ENCODE assay signal across 8 cellular contexts in the genomic region with DNA sequence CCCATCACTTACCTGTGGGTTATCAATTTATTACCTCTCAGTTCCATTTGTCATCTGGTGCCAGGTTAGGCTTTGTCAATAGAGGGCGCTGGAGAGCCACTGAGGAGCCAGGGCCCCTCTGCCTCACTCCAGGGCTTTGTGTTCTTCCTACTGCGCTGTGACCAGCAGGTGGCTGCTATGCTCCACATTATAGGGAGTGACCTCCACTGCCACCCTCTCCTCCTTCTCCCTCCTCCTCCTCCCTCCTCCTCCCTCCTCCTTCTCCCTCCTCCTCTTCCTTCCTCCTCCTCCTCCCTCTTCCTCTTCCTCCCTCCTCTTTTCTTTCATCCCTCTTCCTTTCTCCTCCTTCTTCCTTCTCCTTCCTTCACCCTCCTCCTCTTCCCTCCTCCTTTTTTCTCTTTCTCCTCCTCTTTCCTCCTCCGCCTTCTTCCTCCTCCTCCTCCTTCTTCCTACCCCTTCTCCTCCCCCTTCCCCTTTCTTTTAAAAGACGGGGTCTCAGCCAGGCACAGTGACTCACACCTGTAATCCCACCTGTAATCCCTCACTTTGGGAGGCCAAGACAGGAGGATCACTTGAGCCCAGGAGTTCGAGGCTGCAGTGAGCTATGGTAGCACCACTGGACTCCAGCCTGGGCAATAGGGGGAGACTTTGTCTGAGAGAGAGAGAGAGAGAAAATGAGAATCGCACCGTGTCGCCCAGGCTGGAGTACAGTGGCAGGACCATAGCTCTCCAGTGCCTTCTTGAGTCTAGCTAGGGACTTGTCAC. TPM values are rescaled to one million over a fixed set of nuclear protein-coding genes. Genes with fewer than 3 reads are reported as not detected.
DNase-seq lines count a peak whose midpoint lies in the region; ATAC-seq, FAIRE-seq and TF ChIP-seq lines count a peak whose summit lies in the region.
"Had no signal": no experiment of that assay in that cellular context is flagged by ENCODE, and none has a peak within 500 bp of the region (broad histone marks: within the 10 kb centered on the region; RNA-seq: fewer than 3 reads in every experiment).

No MANE protein-coding gene starts in this region.

- H3K9me3 ChIP-seq in right cardiac atrium (ENCODE audit: control insufficient read depth, low read length) = no peaks in the 10 kb centered on the region
- no peaks in the 10 kb centered on the region for H3K9me3 ChIP-seq in small intestine (ENCODE audit: control insufficient read depth, low read depth)

- intact Hi-C loops in right cardiac atrium (cut with DNase I) = loop anchor here (1.0 to 10.0 kb wide), 4 partner anchors 22 to 241 kb away; partner anchors contain the start of gene LRFN3 (in 2 of the 4)

- no peaks in the 10 kb centered on the region for H3K4me1 ChIP-seq in right cardiac atrium (ENCODE audit: control insufficient read depth, insufficient read depth, low read length)
- H3K4me1 ChIP-seq in small intestine (ENCODE audit: control insufficient read depth in 2 of 2, insufficient read depth in 1 of 2, low read depth in 1 of 2, low read length in 1 of 2) = no peaks in the 10 kb centered on the region

- H3K4me3 Mint-ChIP-seq in T-helper 1 cell treated with Interleukin-12 subunit alpha and Interleukin-12 subunit beta and Interleukin-4 antibody, amounts not matched to agents 30 μg/mL and 1 μg/mL, for 36 hours = no peak overlapping the region

- H3K27me3 ChIP-seq in right cardiac atrium (ENCODE audit: control insufficient read depth, insufficient read depth) (no peaks in the 10 kb centered on the region), small intestine (ENCODE audit: control insufficient read depth in 2 of 2, insufficient read depth in 2 of 2, low read length in 2 of 2) (no peaks in the 10 kb centered on the region)

- H3K36me3 ChIP-seq in small intestine (ENCODE audit: control insufficient read depth in 2 of 2, insufficient read depth in 2 of 2, low read length in 2 of 2) = no peaks in the 10 kb centered on the region

- peak overlapping the region; percentile 62 for H3K27ac Mint-ChIP-seq in T-helper 1 cell treated with Interleukin-12 subunit alpha and Interleukin-12 subunit beta and Interleukin-4 antibody, amounts not matched to agents 30 μg/mL and 1 μg/mL, for 36 hours

- peak; percentile 98 for TF ChIP-seq CTCF in GM12875 (IDR thresholded peaks at IDR 0.05; ENCODE audit: borderline replicate concordance, insufficient read depth, low read depth, low read length)

- no peak overlapping the region for H3K4me3 ChIP-seq in GM12875 (ENCODE audit: low read depth, low read length)
- no peak overlapping the region for H3K4me3 ChIP-seq in right cardiac atrium (ENCODE audit: low read length)
- H3K4me3 ChIP-seq in small intestine (ENCODE audit: low read depth in 1 of 2, low read length in 2 of 2) = no peak overlapping the region
- H3K4me3 ChIP-seq: skin epidermis had no signal

- DNase-seq in NCI-H187 treated with DMSO at 0.1 percent for 48 hours (lab: John Stamatoyannopoulos, UW) (peak; percentile 74), amniotic stem cell (lab: John Stamatoyannopoulos, UW) (peak; percentile 89), right cardiac atrium (peak; percentile 88 to 94 (median 91)), small intestine (peak; percentile 94)

- H3K27ac ChIP-seq in right cardiac atrium (ENCODE audit: low read length) (no peak overlapping the region), small intestine (ENCODE audit: low read depth in 1 of 2, low read length in 1 of 2) (no peak overlapping the region)
- H3K27ac ChIP-seq: skin epidermis had no signal

- ATAC-seq in HG02884 (IDR thresholded peaks at IDR 0.05; ENCODE audit: unreplicated experiment) = peak; percentile 62
- peak; percentile 99 for ATAC-seq in right cardiac atrium

- no peak for FAIRE-seq in small intestine (lab: Jason Lieb, UNC)

- H3K27me3 Mint-ChIP-seq in T-helper 1 cell treated with Interleukin-12 subunit alpha and Interleukin-12 subunit beta and Interleukin-4 antibody, amounts not matched to agents 30 μg/mL and 1 μg/mL, for 36 hours (ENCODE audit: low read depth) = no peaks in the 10 kb centered on the region

- WGBS in right cardiac atrium = 33% methylated on average over 8 of the region's 8 CpGs
- 34 to 37% (median 37%) methylated on average over 8 of the region's 8 CpGs for WGBS in small intestine, 3 donors

- H3K4me1 Mint-ChIP-seq in T-helper 1 cell treated with Interleukin-12 subunit alpha and Interleukin-12 subunit beta and Interleukin-4 antibody, amounts not matched to agents 30 μg/mL and 1 μg/mL, for 36 hours (ENCODE audit: low read depth) = peaks cover 17% of the 10 kb centered on the region

- H3K36me3 Mint-ChIP-seq in T-helper 1 cell treated with Interleukin-12 subunit alpha and Interleukin-12 subunit beta and Interleukin-4 antibody, amounts not matched to agents 30 μg/mL and 1 μg/mL, for 36 hours (ENCODE audit: low read depth) = no peaks in the 10 kb centered on the region

- no peaks in the 10 kb centered on the region for H3K9me3 Mint-ChIP-seq in T-helper 1 cell treated with Interleukin-12 subunit alpha and Interleukin-12 subunit beta and Interleukin-4 antibody, amounts not matched to agents 30 μg/mL and 1 μg/mL, for 36 hours

RNA-seq across cellular contexts. Expression of gene ZBTB32, which starts 10.3 kb away (rescaled TPM):
- not detected for total RNA-seq in right cardiac atrium
- not detected for polyA plus RNA-seq in right cardiac atrium
- polyA plus RNA-seq in small intestine = under 1 TPM in 1 of 3 donors, not detected in 2; 0.22 TPM

RNA-seq across cellular contexts. Expression of gene KMT2B, which starts 23.8 kb away (rescaled TPM):
- total RNA-seq in right cardiac atrium = 10 to 100 TPM; 14.7 to 19.1 (median 17.8) TPM
- polyA plus RNA-seq in right cardiac atrium (13.8 TPM), small intestine (10 to 100 TPM; 21.6 to 47.9 (median 21.6) TPM)

RNA-seq across cellular contexts. Expression of gene UPK1A, which starts 27.7 kb away (rescaled TPM):
- not detected for total RNA-seq in right cardiac atrium
- polyA plus RNA-seq in right cardiac atrium = not detected
- not detected for polyA plus RNA-seq in small intestine

RNA-seq across cellular contexts. Expression of gene COX6B1, which starts 45.9 kb away (rescaled TPM):
- 1,000 to 10,000 TPM in 3 of 4 donors, 100 to 1,000 TPM in 1; 899 to 1,285 (median 1,111) TPM for total RNA-seq in right cardiac atrium
- 3,084 TPM for polyA plus RNA-seq in right cardiac atrium
- polyA plus RNA-seq in small intestine = 1,000 to 10,000 TPM; 1,282 to 2,391 (median 1,825) TPM

RNA-seq across cellular contexts. Expression of gene IGFLR1, which starts 48.2 kb away (rescaled TPM):
- 1 to 10 TPM; 1.8 to 6.3 (median 4.4) TPM for total RNA-seq in right cardiac atrium
- polyA plus RNA-seq in right cardiac atrium = 4.7 TPM
- polyA plus RNA-seq in small intestine = 10 to 100 TPM; 11.0 to 17.8 (median 13.2) TPM
